Comparison of ENCODE assay signal across 1 cellular context in the genomic region with DNA sequence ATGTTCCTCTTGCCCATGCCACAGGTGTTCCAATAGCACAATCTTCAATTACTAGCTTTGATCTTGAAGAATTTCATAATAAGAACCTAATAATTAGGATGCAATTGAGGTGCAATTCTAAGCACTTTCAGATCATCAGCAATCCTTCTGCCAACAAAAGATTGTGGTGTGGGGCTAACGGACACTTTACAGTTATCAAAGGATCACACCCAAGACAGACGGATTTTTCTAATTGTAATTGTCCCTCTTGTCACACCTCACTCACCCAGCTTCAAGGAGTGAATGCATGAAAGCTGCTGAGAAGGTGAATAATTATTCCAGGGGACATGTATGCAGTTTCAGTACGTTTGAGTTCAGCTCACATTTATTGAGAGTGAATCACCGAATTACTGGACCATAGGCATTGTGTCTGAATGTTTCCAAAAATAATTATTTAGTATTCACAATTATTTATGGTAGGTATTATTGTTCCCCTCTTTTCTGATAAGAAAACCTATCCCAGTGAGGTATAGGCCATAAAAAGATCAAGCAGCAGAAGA.
A peak's percentile ranks its signal among the peaks of the same experiment; 100 is the strongest.
TF ChIP-seq lines count a peak whose summit lies in the region.

No MANE protein-coding gene starts in this region.

TF ChIP-seq in K562, 482 proteins besides CTCF, POLR2A, EP300 and RAD21 (continued from another document):
- TF ChIP-seq NKRF (IDR thresholded peaks at IDR 0.05; ENCODE audit: borderline replicate concordance) (no peak), ARHGAP35 (IDR thresholded peaks at IDR 0.05; ENCODE audit: partially characterized antibody) (no peak), NR2C2 (CRISPR knock-in tag; IDR thresholded peaks at IDR 0.05) (no peak), NR2C2 (tag; IDR thresholded peaks at IDR 0.05) (no peak), JUND (IDR thresholded peaks at IDR 0.05; ENCODE audit: borderline replicate concordance, low read depth, low read length) (0 out of 2 replicates have a peak, but pooled peaks have one; percentile 4), JUND (tag; IDR thresholded peaks at IDR 0.05; ENCODE audit: borderline replicate concordance, low read depth, low read length) (no peak; the same call in 2 of the 3 replicates), NR2F6 (CRISPR knock-in tag; IDR thresholded peaks at IDR 0.05) (no peak), PBX2 (CRISPR knock-in tag; IDR thresholded peaks at IDR 0.05; ENCODE audit: low read depth) (no peak), PBX2 (tag; conservative IDR thresholded peaks at IDR 0.05; ENCODE audit: low read depth) (0 out of 2 replicates have a peak, but pooled peaks have one; percentile 5), ZNF165 (CRISPR knock-in tag; IDR thresholded peaks at IDR 0.05; ENCODE audit: borderline replicate concordance) (no peak), ZNF124 (CRISPR knock-in tag; IDR thresholded peaks at IDR 0.05) (no peak), ZNF133 (CRISPR knock-in tag; IDR thresholded peaks at IDR 0.05) (no peak), TAL1 (IDR thresholded peaks at IDR 0.05) (peak; percentile 36; the same call in 1 of the 2 replicates), ZBTB43 (CRISPR knock-in tag; IDR thresholded peaks at IDR 0.05) (no peak), TEAD2 (tag; IDR thresholded peaks at IDR 0.05) (peak; percentile 3; the same call in 1 of the 2 replicates), NFIC (IDR thresholded peaks at IDR 0.05) (no peak), PHF20 (IDR thresholded peaks at IDR 0.05; ENCODE audit: partially characterized antibody) (no peak), ETV1 (tag; conservative IDR thresholded peaks at IDR 0.05; ENCODE audit: low read depth) (no peak), ZNF217 (CRISPR knock-in tag; IDR thresholded peaks at IDR 0.05) (no peak), STAG1 (CRISPR knock-in tag; IDR thresholded peaks at IDR 0.05; ENCODE audit: borderline replicate concordance) (no peak), CAMTA2 (CRISPR knock-in tag; conservative IDR thresholded peaks at IDR 0.05) (no peak), TCF3 (CRISPR knock-in tag; IDR thresholded peaks at IDR 0.05) (peak; percentile 31; the same call in 1 of the 2 replicates), ZNF239 (CRISPR knock-in tag; IDR thresholded peaks at IDR 0.05) (no peak), SMARCE1 (IDR thresholded peaks at IDR 0.05) (no peak), STAT6 (CRISPR knock-in tag; IDR thresholded peaks at IDR 0.05) (no peak)
- TF ChIP-seq, protein P1, sequence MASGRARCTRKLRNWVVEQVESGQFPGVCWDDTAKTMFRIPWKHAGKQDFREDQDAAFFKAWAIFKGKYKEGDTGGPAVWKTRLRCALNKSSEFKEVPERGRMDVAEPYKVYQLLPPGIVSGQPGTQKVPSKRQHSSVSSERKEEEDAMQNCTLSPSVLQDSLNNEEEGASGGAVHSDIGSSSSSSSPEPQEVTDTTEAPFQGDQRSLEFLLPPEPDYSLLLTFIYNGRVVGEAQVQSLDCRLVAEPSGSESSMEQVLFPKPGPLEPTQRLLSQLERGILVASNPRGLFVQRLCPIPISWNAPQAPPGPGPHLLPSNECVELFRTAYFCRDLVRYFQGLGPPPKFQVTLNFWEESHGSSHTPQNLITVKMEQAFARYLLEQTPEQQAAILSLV (tag; IDR thresholded peaks at IDR 0.05) = no peak
- TF ChIP-seq, protein P2, sequence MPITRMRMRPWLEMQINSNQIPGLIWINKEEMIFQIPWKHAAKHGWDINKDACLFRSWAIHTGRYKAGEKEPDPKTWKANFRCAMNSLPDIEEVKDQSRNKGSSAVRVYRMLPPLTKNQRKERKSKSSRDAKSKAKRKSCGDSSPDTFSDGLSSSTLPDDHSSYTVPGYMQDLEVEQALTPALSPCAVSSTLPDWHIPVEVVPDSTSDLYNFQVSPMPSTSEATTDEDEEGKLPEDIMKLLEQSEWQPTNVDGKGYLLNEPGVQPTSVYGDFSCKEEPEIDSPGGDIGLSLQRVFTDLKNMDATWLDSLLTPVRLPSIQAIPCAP (CRISPR knock-in tag; IDR thresholded peaks at IDR 0.05; ENCODE audit: borderline replicate concordance) = no peak
- TF ChIP-seq, protein P3, sequence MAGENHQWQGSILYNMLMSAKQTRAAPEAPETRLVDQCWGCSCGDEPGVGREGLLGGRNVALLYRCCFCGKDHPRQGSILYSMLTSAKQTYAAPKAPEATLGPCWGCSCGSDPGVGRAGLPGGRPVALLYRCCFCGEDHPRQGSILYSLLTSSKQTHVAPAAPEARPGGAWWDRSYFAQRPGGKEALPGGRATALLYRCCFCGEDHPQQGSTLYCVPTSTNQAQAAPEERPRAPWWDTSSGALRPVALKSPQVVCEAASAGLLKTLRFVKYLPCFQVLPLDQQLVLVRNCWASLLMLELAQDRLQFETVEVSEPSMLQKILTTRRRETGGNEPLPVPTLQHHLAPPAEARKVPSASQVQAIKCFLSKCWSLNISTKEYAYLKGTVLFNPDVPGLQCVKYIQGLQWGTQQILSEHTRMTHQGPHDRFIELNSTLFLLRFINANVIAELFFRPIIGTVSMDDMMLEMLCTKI (IDR thresholded peaks at IDR 0.05; ENCODE audit: partially characterized antibody) = no peak
TF ChIP-seq in K562: peak in this region for 12.
